Comparison of ENCODE assay signal across 36 cellular contexts in the genomic region with DNA sequence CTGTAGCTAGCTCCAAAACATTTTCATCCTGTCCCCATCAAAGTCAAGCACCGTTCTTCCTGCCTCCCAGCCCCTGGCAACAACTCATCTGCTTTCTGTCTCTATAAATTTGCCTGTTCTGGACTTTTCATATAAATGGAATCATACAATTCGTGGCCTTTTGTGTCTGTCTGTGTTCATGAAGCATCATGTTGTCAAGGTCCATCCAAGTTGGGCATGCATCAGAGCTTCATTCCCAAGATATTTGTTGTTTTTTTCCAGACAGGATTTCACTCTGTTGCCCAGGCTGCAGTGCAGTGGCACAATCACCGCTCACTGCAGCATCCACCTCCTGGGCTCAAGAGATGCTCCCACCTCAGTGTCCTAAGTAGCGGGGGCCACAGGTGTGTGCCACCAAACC. TPM values are rescaled to one million over a fixed set of nuclear protein-coding genes. Genes with fewer than 3 reads are reported as not detected.
"Had no signal": no experiment of that assay in that cellular context is flagged by ENCODE, and none has a peak within 500 bp of the region (broad histone marks: within the 10 kb centered on the region; RNA-seq: fewer than 3 reads in every experiment).

No MANE protein-coding gene starts in this region.

- H3K27me3 ChIP-seq: adrenal gland, body of pancreas, esophagus squamous epithelium had no signal

- ATAC-seq: activated CD4-positive, CD25-positive, alpha-beta regulatory T cell treated with anti-CD3 and anti-CD28 coated beads, Interleukin-2, amount 50 U/mL, for 24 hours; activated naive CD8-positive, alpha-beta T cell treated with anti-CD3 and anti-CD28 coated beads, Interleukin-2, amount 50 U/mL, for 24 hours; activated T-cell treated with anti-CD3 and anti-CD28 coated beads, Interleukin-2, amount 50 U/mL, for 72 hours; body of pancreas; effector memory CD8-positive, alpha-beta T cell; T-helper 17 cell had no signal

- H3K27ac Mint-ChIP-seq: activated B cell treated with CpG ODN at 0.5 μM for 24 hours; activated CD4-positive, alpha-beta memory T cell treated with anti-CD3 and anti-CD28 coated beads, Interleukin-2, amount 10 ng/mL, durations not matched to agents 7 days and 5 days; activated naive CD4-positive, alpha-beta T cell treated with anti-CD3 and anti-CD28 coated beads, Interleukin-2, amount 50 U/mL, for 24 hours; activated naive CD8-positive, alpha-beta T cell treated with anti-CD3 and anti-CD28 coated beads for 36 hours; activated naive CD8-positive, alpha-beta T cell treated with anti-CD3 and anti-CD28 coated beads, Interleukin-2, amount 50 U/mL, for 24 hours; activated T-cell treated with anti-CD3 and anti-CD28 coated beads, Interleukin-2, amount 50 U/mL, for 24 hours; activated T-cell treated with anti-CD3 and anti-CD28 coated beads, Interleukin-2, amount 50 U/mL, for 72 hours; effector memory CD8-positive, alpha-beta T cell; T-helper 2 cell treated with Interferon-gamma antibody and Interleukin-4, amounts not matched to agents 5 μg/mL and 100 μg/mL, for 36 hours had no signal

- H3K9me3 ChIP-seq: adrenal gland, body of pancreas, esophagus squamous epithelium had no signal

- H3K4me3 Mint-ChIP-seq: activated B cell treated with CpG ODN at 0.5 μM for 24 hours; activated CD4-positive, alpha-beta memory T cell treated with anti-CD3 and anti-CD28 coated beads, Interleukin-2, amount 10 ng/mL, durations not matched to agents 7 days and 5 days; activated naive CD4-positive, alpha-beta T cell treated with anti-CD3 and anti-CD28 coated beads, Interleukin-2, amount 50 U/mL, for 24 hours; activated naive CD8-positive, alpha-beta T cell treated with anti-CD3 and anti-CD28 coated beads for 36 hours; activated naive CD8-positive, alpha-beta T cell treated with anti-CD3 and anti-CD28 coated beads, Interleukin-2, amount 50 U/mL, for 24 hours; activated T-cell treated with anti-CD3 and anti-CD28 coated beads, Interleukin-2, amount 50 U/mL, for 24 hours; activated T-cell treated with anti-CD3 and anti-CD28 coated beads, Interleukin-2, amount 50 U/mL, for 72 hours; effector memory CD8-positive, alpha-beta T cell; T-helper 17 cell; T-helper 2 cell treated with Interferon-gamma antibody and Interleukin-4, amounts not matched to agents 5 μg/mL and 100 μg/mL, for 36 hours had no signal

- H3K4me3 ChIP-seq: adrenal gland, body of pancreas, esophagus squamous epithelium had no signal

- H3K9me3 Mint-ChIP-seq: activated B cell treated with CpG ODN at 0.5 μM for 24 hours; activated CD4-positive, alpha-beta memory T cell treated with anti-CD3 and anti-CD28 coated beads, Interleukin-2, amount 10 ng/mL, durations not matched to agents 7 days and 5 days; activated naive CD4-positive, alpha-beta T cell treated with anti-CD3 and anti-CD28 coated beads, Interleukin-2, amount 50 U/mL, for 24 hours; activated naive CD8-positive, alpha-beta T cell treated with anti-CD3 and anti-CD28 coated beads for 36 hours; activated naive CD8-positive, alpha-beta T cell treated with anti-CD3 and anti-CD28 coated beads, Interleukin-2, amount 50 U/mL, for 24 hours; activated T-cell treated with anti-CD3 and anti-CD28 coated beads, Interleukin-2, amount 50 U/mL, for 24 hours; activated T-cell treated with anti-CD3 and anti-CD28 coated beads, Interleukin-2, amount 50 U/mL, for 72 hours; effector memory CD8-positive, alpha-beta T cell; T-helper 2 cell treated with Interferon-gamma antibody and Interleukin-4, amounts not matched to agents 5 μg/mL and 100 μg/mL, for 36 hours had no signal

- H3K27ac ChIP-seq: adrenal gland, body of pancreas, epithelial cell of prostate, esophagus squamous epithelium, WERI-Rb-1 had no signal

- H3K27me3 Mint-ChIP-seq: activated B cell treated with CpG ODN at 0.5 μM for 24 hours; activated naive CD4-positive, alpha-beta T cell treated with anti-CD3 and anti-CD28 coated beads, Interleukin-2, amount 50 U/mL, for 24 hours; activated naive CD8-positive, alpha-beta T cell treated with anti-CD3 and anti-CD28 coated beads for 36 hours; activated naive CD8-positive, alpha-beta T cell treated with anti-CD3 and anti-CD28 coated beads, Interleukin-2, amount 50 U/mL, for 24 hours; activated T-cell treated with anti-CD3 and anti-CD28 coated beads, Interleukin-2, amount 50 U/mL, for 24 hours; effector memory CD8-positive, alpha-beta T cell; T-helper 17 cell had no signal

- H3K36me3 Mint-ChIP-seq: activated naive CD4-positive, alpha-beta T cell treated with anti-CD3 and anti-CD28 coated beads, Interleukin-2, amount 50 U/mL, for 24 hours had no signal

- H3K36me3 ChIP-seq: adrenal gland, esophagus squamous epithelium, WERI-Rb-1 had no signal

- DNase-seq: activated B cell treated with CpG ODN at 0.5 μM for 24 hours; activated CD4-positive, alpha-beta memory T cell treated with anti-CD3 and anti-CD28 coated beads, Interleukin-2, amount 10 ng/mL, durations not matched to agents 7 days and 5 days; activated CD4-positive, alpha-beta T cell treated with anti-CD3 and anti-CD28 coated beads for 48 hours; activated CD4-positive, alpha-beta T cell treated with anti-CD3 and anti-CD28 coated beads, Interleukin-2, amount 50 U/mL, for 4 hours; activated CD8-positive, alpha-beta memory T cell treated with anti-CD3 and anti-CD28 coated beads, Interleukin-2, amount 50 U/mL, for 48 hours; activated gamma-delta T cell; activated naive CD4-positive, alpha-beta T cell; activated naive CD8-positive, alpha-beta T cell treated with anti-CD3 and anti-CD28 coated beads for 36 hours; activated naive CD8-positive, alpha-beta T cell treated with anti-CD3 and anti-CD28 coated beads, Interleukin-2, amount 50 U/mL, for 24 hours; activated T-cell treated with anti-CD3 and anti-CD28 coated beads for 4 hours; activated T-cell treated with anti-CD3 and anti-CD28 coated beads, Interleukin-2, amount 50 U/mL, for 24 hours; activated T-cell treated with anti-CD3 and anti-CD28 coated beads, Interleukin-2, amount 50 U/mL, for 72 hours; adrenal gland; amygdala; body of pancreas; caudate nucleus; cortex of kidney; dermis blood vessel endothelial cell; effector CD4-positive, alpha-beta T cell; effector memory CD8-positive, alpha-beta T cell; esophagus squamous epithelium; SW 1271; T-helper 1 cell; T-helper 17 cell; T1000; WERI-Rb-1 had no signal

- H3K4me1 ChIP-seq: adrenal gland, body of pancreas had no signal

RNA-seq across cellular contexts. Expression of gene SLC5A10, which starts 5.9 kb away (rescaled TPM):
- total RNA-seq: activated B cell treated with CpG ODN at 0.5 μM for 24 hours; activated CD4-positive, alpha-beta memory T cell treated with anti-CD3 and anti-CD28 coated beads, Interleukin-2, amount 10 ng/mL, durations not matched to agents 7 days and 5 days; activated naive CD8-positive, alpha-beta T cell treated with anti-CD3 and anti-CD28 coated beads for 36 hours; activated T-cell treated with anti-CD3 and anti-CD28 coated beads, Interleukin-2, amount 50 U/mL, for 72 hours; aorta; body of pancreas; chondrocyte; dermis blood vessel endothelial cell; endothelial cell of umbilical vein; fibroblast of lung; fibroblast of villous mesenchyme; frontal cortex; T-helper 17 cell had no signal
- polyA plus RNA-seq: endothelial cell of umbilical vein, fibroblast of lung had no signal
